In the genomic region with DNA sequence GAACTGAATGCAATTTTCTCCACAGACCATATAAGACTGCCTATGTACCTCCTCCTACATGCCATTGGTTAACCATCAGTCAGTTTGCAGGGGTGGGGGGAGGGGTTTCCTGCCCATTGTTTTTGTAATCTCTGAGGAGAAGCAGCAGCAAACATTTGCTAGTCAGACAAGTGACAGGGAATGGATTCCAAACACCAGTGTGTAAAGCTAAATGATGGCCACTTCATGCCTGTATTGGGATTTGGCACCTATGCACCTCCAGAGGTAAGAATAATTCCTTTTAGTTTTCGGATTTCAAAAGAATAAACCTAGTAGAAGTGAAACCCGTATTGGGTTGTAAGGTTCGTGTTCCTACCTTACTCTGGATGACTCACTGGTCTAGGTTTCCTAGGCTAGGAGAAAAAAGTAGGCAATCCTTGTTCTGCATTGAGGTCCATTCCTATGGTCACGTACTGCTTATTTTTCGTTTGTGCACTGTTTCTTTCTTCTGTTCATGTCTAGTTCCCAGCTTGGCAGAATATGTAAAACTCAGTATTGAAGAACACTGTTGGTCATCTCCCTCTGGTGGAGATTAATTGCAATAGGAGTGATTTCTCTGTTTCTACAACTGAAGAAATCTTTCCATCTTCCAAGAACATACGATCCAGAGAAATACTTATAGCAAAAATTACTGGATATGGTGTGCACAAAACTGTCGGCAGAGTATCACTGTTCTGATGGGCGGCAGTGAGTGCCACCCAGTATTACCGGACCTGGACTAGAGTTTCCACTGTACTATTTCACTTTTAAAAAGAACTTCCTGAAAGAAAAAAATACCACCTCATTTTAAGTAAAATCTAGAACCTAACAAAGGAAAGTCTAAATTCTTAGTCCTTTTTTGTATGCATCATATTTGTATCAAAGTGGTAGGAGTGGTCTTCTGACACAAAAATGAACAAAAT, we compare ENCODE assay signal across 7 cellular contexts. TPM values are rescaled to one million over a fixed set of nuclear protein-coding genes. Genes with fewer than 3 reads are reported as not detected.
A peak's percentile ranks its signal among the peaks of the same experiment; 100 is the strongest.
DNase-seq lines count a peak whose midpoint lies in the region; TF ChIP-seq lines count a peak whose summit lies in the region.

A gene (plus strand): TSS at position 150 of the 941 bp plus-strand sequence. CDS start 31 bp downstream, at position 181.

- H3K36me3 ChIP-seq in ES-I3 (ENCODE audit: insufficient read depth, low read length), result no peaks in the 10 kb centered on the region
- no peaks in the 10 kb centered on the region for H3K36me3 ChIP-seq in MM.1S (replicated peaks; ENCODE audit: insufficient read depth, low read length)
- H3K36me3 ChIP-seq in parathyroid adenoma (ENCODE audit: control insufficient read depth, insufficient read depth, low read length), result no peaks in the 10 kb centered on the region

- H3K27ac ChIP-seq in MM.1S (ENCODE audit: low read length), result no peak within 1 kb of the TSS
- no peak within 1 kb of the TSS for H3K27ac ChIP-seq in parathyroid adenoma

- intact Hi-C loops in cardiac septum (cut with DNase I), result loop anchor here (1.0 to 5.0 kb wide), 2 partner anchors 77 to 243 kb away; no protein-coding TSS in a partner anchor

- peak within 1 kb of the TSS; percentile 72 for H3K4me2 ChIP-seq in MM.1S (ENCODE audit: low read depth, low read length)
- H3K4me2 ChIP-seq in parathyroid adenoma (ENCODE audit: low read length), result peak within 1 kb of the TSS; percentile 57

- H4K20me1 ChIP-seq in MM.1S (ENCODE audit: insufficient read depth, low read length), result no peaks in the 10 kb centered on the region

- 0 out of 2 replicates have a peak, but pooled peaks cover 4% of the 10 kb centered on the region for H3K4me1 ChIP-seq in ES-I3 (ENCODE audit: insufficient read depth, low read length)
- no peaks in the 10 kb centered on the region for H3K4me1 ChIP-seq in MM.1S (ENCODE audit: low read length)
- no peaks in the 10 kb centered on the region for H3K4me1 ChIP-seq in parathyroid adenoma

- peaks cover 6% of the 10 kb centered on the region for H3K4me1 Mint-ChIP-seq in activated naive CD8-positive, alpha-beta T cell (ENCODE audit: low read depth)

- H3K79me2 ChIP-seq in MM.1S (ENCODE audit: low read length) (no peaks in the 10 kb centered on the region), parathyroid adenoma (no peaks in the 10 kb centered on the region)

- H2AFZ ChIP-seq in MM.1S (ENCODE audit: low read length), result peak within 1 kb of the TSS; percentile 86
- peak within 1 kb of the TSS; percentile 44 for H2AFZ ChIP-seq in parathyroid adenoma

- H3K9me3 ChIP-seq in ES-I3 (ENCODE audit: control insufficient read depth, insufficient read depth, low read length), result no peaks in the 10 kb centered on the region
- H3K9me3 ChIP-seq in MM.1S (replicated peaks; ENCODE audit: insufficient read depth, low read length), result no peaks in the 10 kb centered on the region
- no peaks in the 10 kb centered on the region for H3K9me3 ChIP-seq in parathyroid adenoma (ENCODE audit: control insufficient read depth, low read length)

- H3K9ac ChIP-seq in ES-I3 (ENCODE audit: low read depth, low read length) (peak within 1 kb of the TSS; percentile 41), MM.1S (ENCODE audit: low read length) (peak within 1 kb of the TSS; percentile 52; the same call in 1 of the 2 replicates), parathyroid adenoma (no peak within 1 kb of the TSS)

- peak within 1 kb of the TSS; percentile 66 for H3K4me3 ChIP-seq in MM.1S (ENCODE audit: low read length)
- peak within 1 kb of the TSS; percentile 57 for H3K4me3 ChIP-seq in parathyroid adenoma (ENCODE audit: low read depth, low read length)

- H3K4me3 Mint-ChIP-seq in activated naive CD8-positive, alpha-beta T cell, result peak within 1 kb of the TSS; percentile 78

- no peaks in the 10 kb centered on the region for H3F3A ChIP-seq in MM.1S (ENCODE audit: insufficient read depth, low read length)

- H3K27ac Mint-ChIP-seq in activated naive CD8-positive, alpha-beta T cell, result no peak within 1 kb of the TSS

- peak; percentile 73 for TF ChIP-seq CTCF in MM.1S (IDR thresholded peaks at IDR 0.05; ENCODE audit: low read length)
- peak; percentile 70 for TF ChIP-seq CTCF in parathyroid adenoma (IDR thresholded peaks at IDR 0.05)

- no peaks in the 10 kb centered on the region for H3K27me3 ChIP-seq in MM.1S (replicated peaks; ENCODE audit: insufficient read depth, low read length)
- H3K27me3 ChIP-seq in parathyroid adenoma (ENCODE audit: control insufficient read depth, insufficient read depth, low read length), result no peaks in the 10 kb centered on the region

- H3K9me2 ChIP-seq in MM.1S (replicated peaks; ENCODE audit: insufficient read depth, low read length), result no peaks in the 10 kb centered on the region

- H3K27me3 Mint-ChIP-seq in activated naive CD8-positive, alpha-beta T cell, result peaks cover 20% of the 10 kb centered on the region

- peaks cover 11% of the 10 kb centered on the region for H3K9me3 Mint-ChIP-seq in activated naive CD8-positive, alpha-beta T cell (ENCODE audit: low read depth)

- DNase-seq in MM.1S, result peak; percentile 77
- DNase-seq in cardiac septum (ENCODE audit: low spot score), result no peak
- no peak for DNase-seq in SKM-1 (lab: John Stamatoyannopoulos, UW; ENCODE audit: unreplicated experiment)
- no peak for DNase-seq in NCI-H1048 (lab: John Stamatoyannopoulos, UW)

- H3K36me3 Mint-ChIP-seq in activated naive CD8-positive, alpha-beta T cell, result peaks cover 2% of the 10 kb centered on the region

RNA-seq across cellular contexts. Expression of the gene that starts here (rescaled TPM):
- 15.2 TPM for total RNA-seq in cardiac septum
